In the genomic region with DNA sequence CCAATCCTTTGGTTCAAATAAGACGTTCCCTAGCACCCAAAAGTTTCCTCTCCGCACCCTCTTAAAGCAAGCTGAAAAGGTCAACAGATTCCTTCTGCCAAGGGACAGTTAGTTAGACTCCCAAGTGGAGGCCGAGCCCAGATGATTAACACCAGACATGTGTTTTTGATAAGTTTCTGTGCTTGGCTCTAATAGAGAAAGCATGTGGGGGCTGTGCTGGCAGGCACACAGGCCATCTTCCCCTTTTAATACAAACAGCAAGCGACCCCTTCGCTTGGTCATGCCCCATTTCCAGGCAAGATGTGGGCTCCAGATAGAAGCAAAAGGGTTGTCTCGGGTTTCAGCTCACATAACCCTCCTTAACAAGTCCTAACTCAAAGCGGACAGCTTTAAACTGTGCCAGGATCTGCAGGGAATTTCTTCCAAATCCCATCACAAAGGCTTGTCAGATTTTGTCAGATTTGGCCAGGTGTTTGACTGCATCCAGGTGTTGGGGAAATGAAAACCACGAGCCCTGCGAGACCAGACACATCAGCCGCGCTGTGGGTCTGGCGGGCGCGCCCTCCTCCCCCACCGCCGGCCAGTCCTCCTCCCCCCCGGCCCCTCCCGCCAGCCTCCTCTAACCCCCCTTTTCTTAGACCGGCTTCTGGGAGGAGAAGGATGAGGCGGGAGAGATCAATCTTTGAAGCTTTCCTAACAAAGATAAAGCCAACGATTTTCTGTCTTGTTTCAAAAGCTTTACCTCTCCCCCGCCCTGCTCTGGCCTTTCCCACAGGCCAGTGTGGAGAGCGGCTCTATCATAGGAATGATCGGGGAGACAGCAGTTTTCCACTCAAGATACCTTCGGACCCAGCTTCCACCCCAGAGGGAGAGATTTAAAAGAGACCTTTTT, we compare ENCODE assay signal across 8 cellular contexts. TPM values are rescaled to one million over a fixed set of nuclear protein-coding genes. Genes with fewer than 3 reads are reported as not detected.
DNase-seq lines count a peak whose midpoint lies in the region; FAIRE-seq and TF ChIP-seq lines count a peak whose summit lies in the region.

No MANE protein-coding gene starts in this region.

- no peak overlapping the region for H4K5ac ChIP-seq in H1 (ENCODE audit: insufficient read length, low read depth, low read length)

- peaks cover 12% of the 10 kb centered on the region; the same call in 1 of the 2 replicates for H3K23me2 ChIP-seq in H1 (ENCODE audit: low read depth, low read length)

- H3K27ac ChIP-seq in OCI-LY3 (ENCODE audit: low read length) (no peak overlapping the region), H1 (ENCODE audit: low read depth, low read length) (no peak overlapping the region), muscle layer of colon (ENCODE audit: low read depth, low read length) (peak overlapping the region; percentile 36)

- no peak for TF ChIP-seq EP300 in H1 (IDR thresholded peaks at IDR 0.05; ENCODE audit: borderline replicate concordance in 1 of 2, low read depth in 2 of 2, low read length in 2 of 2)

- H4K20me1 ChIP-seq in OCI-LY3 (ENCODE audit: insufficient read depth, low read length) (no peaks in the 10 kb centered on the region), H1 (replicated peaks in 1 of 2; ENCODE audit: control insufficient read depth in 1 of 2, insufficient read depth in 2 of 2, low read length in 2 of 2) (peaks cover 0 to 7% of the 10 kb centered on the region in 2 experiments)

- DNase-seq in GM12891 (ENCODE audit: insufficient read length, low spot score), result no peak
- peak in 1 of 2 experiments; percentile 60 for DNase-seq in H1 (ENCODE audit: low read depth in 1 of 2, low spot score in 2 of 2)
- DNase-seq in stimulated activated CD4-positive, alpha-beta T cell treated with anti-CD3 and anti-CD28 coated beads, Interleukin-4, amount 100 ng/mL, for 1 hour, result no peak
- DNase-seq in superior temporal gyrus (ENCODE audit: extremely low spot score), result no peak
- DNase-seq in NCI-H2227 (lab: John Stamatoyannopoulos, UW; ENCODE audit: unreplicated experiment), result no peak
- no peak for DNase-seq in SHP77 treated with DMSO at 0.1 percent for 48 hours (lab: John Stamatoyannopoulos, UW)

- no peak overlapping the region for H3K14ac ChIP-seq in H1 (ENCODE audit: insufficient read length)

- H3K4me1 ChIP-seq in OCI-LY3 (ENCODE audit: low read length) (peaks cover 36% of the 10 kb centered on the region), H1 (replicated peaks in 1 of 4; ENCODE audit: control insufficient read depth in 3 of 4, insufficient read depth in 4 of 4, low read length in 3 of 4) (peaks cover 11 to 33% (median 20%) of the 10 kb centered on the region in 4 experiments), muscle layer of colon (ENCODE audit: insufficient read depth, low read length) (peaks cover 37% of the 10 kb centered on the region)

- H3K79me1 ChIP-seq in H1 (ENCODE audit: low read depth, low read length), result no peaks in the 10 kb centered on the region

- H2BK20ac ChIP-seq in H1 (ENCODE audit: low read length), result peak overlapping the region; percentile 82

- H3K4ac ChIP-seq in H1 (replicated peaks; ENCODE audit: insufficient read length, low read depth, low read length), result peak overlapping the region; percentile 36

- no peak overlapping the region for H4K8ac ChIP-seq in H1 (ENCODE audit: extremely low read depth, insufficient read depth, low read length)

- H4K91ac ChIP-seq in H1 (replicated peaks; ENCODE audit: insufficient read length, low read length), result peak overlapping the region; percentile 75

- WGBS in H1 (ENCODE audit: extremely low coverage in 1 of 2, insufficient coverage in 1 of 2, insufficient read length in 1 of 2, insufficient replicate concordance in 2 of 2, low coverage in 1 of 2, low lambda C conversion rate in 2 of 2, missing lambda C conversion rate in 1 of 2), 2 experiments, result 16% methylated on average over 14 of the region's 25 CpGs; no CpG with 5 or more reads in 1 of the 2 experiments

- CTCF ChIA-PET in H1 (lab: Charles Lee; ENCODE audit: partially characterized antibody), result interaction anchor here (0.6 to 5.0 kb wide), 20 partner anchors 26 to 359 kb away, joined by 3 to 23 read pairs (median 4); no protein-coding TSS in a partner anchor

- POLR2A ChIA-PET in H1 (lab: Charles Lee; ENCODE audit: partially characterized antibody), result interaction anchor here (0.8 to 4.1 kb wide), 8 partner anchors 9 to 359 kb away, joined by 3 to 19 read pairs (median 4); no protein-coding TSS in a partner anchor

- H3K27me3 ChIP-seq in OCI-LY3 (ENCODE audit: low read depth, low read length) (peaks cover 34% of the 10 kb centered on the region), H1 (replicated peaks in 1 of 4; ENCODE audit: control insufficient read depth in 3 of 4, extremely low read depth in 1 of 4, insufficient read depth in 3 of 4, low read length in 3 of 4) (peaks cover 0 to 13% (median 7%) of the 10 kb centered on the region in 4 experiments; a peak in 3 of 7 replicates), muscle layer of colon (ENCODE audit: control insufficient read depth in 1 of 2, insufficient read depth in 2 of 2, low read length in 2 of 2) (no peaks in the 10 kb centered on the region)

- H3K79me2 ChIP-seq in OCI-LY3 (ENCODE audit: low read length) (no peaks in the 10 kb centered on the region), H1 (ENCODE audit: control insufficient read depth in 1 of 2, insufficient read depth in 2 of 2, low read length in 2 of 2) (peaks cover 0 to 15% of the 10 kb centered on the region in 2 experiments; a peak in 2 of 4 replicates)

- H3K4me3 ChIP-seq in OCI-LY3 (ENCODE audit: low read length) (no peak overlapping the region), H1 (ENCODE audit: extremely low read depth in 1 of 4, insufficient read depth in 2 of 4, low read depth in 3 of 4, low read length in 4 of 4) (peak overlapping the region in 3 of 4 experiments; percentile 5 to 73 (median 6); a peak in 4 of 8 replicates), muscle layer of colon (ENCODE audit: low read depth in 1 of 2, low read length in 2 of 2) (peak overlapping the region in 1 of 2 donors; percentile 33)

- H3K23ac ChIP-seq in H1 (ENCODE audit: insufficient read length), result no peak overlapping the region

- TF ChIP-seq CTCF in OCI-LY3 (IDR thresholded peaks at IDR 0.05; ENCODE audit: low read depth, low read length), result no peak
- TF ChIP-seq CTCF in H1 (IDR thresholded peaks at IDR 0.05; ENCODE audit: control extremely low read depth in 1 of 3, insufficient read depth in 1 of 3, low read depth in 1 of 3, low read length in 3 of 3), result no peak

- H2BK120ac ChIP-seq in H1 (replicated peaks; ENCODE audit: low read depth, low read length), result peak overlapping the region; percentile 98

- H2AK5ac ChIP-seq in H1 (ENCODE audit: low read depth, low read length), result peak overlapping the region; percentile 29; the same call in 1 of the 2 replicates

- H2BK12ac ChIP-seq in H1 (ENCODE audit: low read depth, low read length), result peak overlapping the region; percentile 98

- H3K9me3 ChIP-seq in OCI-LY3 (ENCODE audit: insufficient read depth, low read length) (no peaks in the 10 kb centered on the region), H1 (ENCODE audit: insufficient read depth in 2 of 2, low read depth in 1 of 2, low read length in 1 of 2) (no peaks in the 10 kb centered on the region), muscle layer of colon (ENCODE audit: low read length) (no peaks in the 10 kb centered on the region)

- H2AFZ ChIP-seq in OCI-LY3 (ENCODE audit: low read depth, low read length) (no peak overlapping the region), H1 (ENCODE audit: low read length) (no peak overlapping the region)

- peak overlapping the region; percentile 88; the same call in 1 of the 2 replicates for H2BK5ac ChIP-seq in H1 (ENCODE audit: low read depth, low read length)

- peak overlapping the region; percentile 6; the same call in 1 of the 2 replicates for H3K4me2 ChIP-seq in OCI-LY3 (ENCODE audit: low read length)
- H3K4me2 ChIP-seq in H1 (ENCODE audit: insufficient read depth in 1 of 2, low read depth in 2 of 2, low read length in 2 of 2), result peak overlapping the region; percentile 51 to 86

- FAIRE-seq in GM12891 (lab: Jason Lieb, UNC) (no peak), H1 (lab: Jason Lieb, UNC) (no peak)

- TF ChIP-seq POLR2A in GM12891 (IDR thresholded peaks at IDR 0.05; ENCODE audit: low read depth, low read length), result no peak
- TF ChIP-seq POLR2A in H1 (IDR thresholded peaks at IDR 0.05; ENCODE audit: control extremely low read depth in 1 of 2, low read depth in 2 of 2, low read length in 2 of 2), result no peak

- no peak for TF ChIP-seq RAD21 in H1 (IDR thresholded peaks at IDR 0.05 in 1 of 2, conservative IDR thresholded peaks at IDR 0.05 in 1 of 2; ENCODE audit: low read depth in 2 of 2, low read length in 2 of 2)

- H3K36me3 ChIP-seq in OCI-LY3 (replicated peaks; ENCODE audit: low read depth, low read length) (no peaks in the 10 kb centered on the region), H1 (ENCODE audit: control insufficient read depth in 2 of 4, insufficient read depth in 4 of 4, low read length in 3 of 4) (peaks cover 0 to 7% (median 2%) of the 10 kb centered on the region in 4 experiments; a peak in 2 of 8 replicates), muscle layer of colon (ENCODE audit: insufficient read depth, low read length) (no peaks in the 10 kb centered on the region)

- no peak overlapping the region for H2BK15ac ChIP-seq in H1 (ENCODE audit: low read length)

- peak overlapping the region; percentile 68 for H3K18ac ChIP-seq in H1 (ENCODE audit: extremely low read depth, low read length)

- no peak overlapping the region for H3K56ac ChIP-seq in H1 (replicated peaks; ENCODE audit: insufficient read length, low read depth, low read length)

- H3K9ac ChIP-seq in OCI-LY3 (ENCODE audit: low read length) (no peak overlapping the region), H1 (replicated peaks in 1 of 4; ENCODE audit: extremely low read depth in 1 of 4, low read depth in 3 of 4, low read length in 3 of 4) (no peak overlapping the region), muscle layer of colon (ENCODE audit: low read length) (no peak overlapping the region)

TF ChIP-seq in GM12891, 5 proteins besides CTCF, POLR2A, EP300 and RAD21 (continues in another document):
- TF ChIP-seq TAF1 (IDR thresholded peaks at IDR 0.05; ENCODE audit: low read depth, low read length) (no peak), POLR2AphosphoS5 (IDR thresholded peaks at IDR 0.05; ENCODE audit: low read depth, low read length) (peak; percentile 29; the same call in 1 of the 2 replicates)

TF ChIP-seq in H1, 55 proteins besides CTCF, POLR2A, EP300 and RAD21 (continues in another document):
- TF ChIP-seq ASH2L (IDR thresholded peaks at IDR 0.05; ENCODE audit: low read length) (peak; percentile 49), BRCA1 (IDR thresholded peaks at IDR 0.05; ENCODE audit: low read depth, low read length) (no peak)

RNA-seq across cellular contexts. Expression of gene HES1, which starts 3.4 kb away (rescaled TPM):
- 10.6 TPM for polyA plus RNA-seq in GM12891 (2012; ENCODE audit: low read depth, missing spikeins)
- total RNA-seq in H1 (2021; fragmentation: NEBNext Ultra II Directional; extraction: Animal tissue kit (Norgen Biotek cat#: 25700)), result 12.2 and 12.9 TPM in 2 replicates
- 7.9 and 9.9 TPM in 2 replicates for polyA plus RNA-seq in H1 (2011; rRNA removed)
- polyA plus RNA-seq in H1 (2011; cell fraction: cytosol; rRNA removed), result 8.8 TPM
- polyA plus RNA-seq in H1 (2011; cell fraction: nucleus; rRNA removed), result 12.0 TPM
- 9.3 to 13.8 TPM (median 11.0 TPM) in 4 replicates for polyA plus RNA-seq in H1 (2012, experiment 1 of 2)
- 14.2 TPM for polyA plus RNA-seq in H1 (2012, experiment 2 of 2)
- 16.5 TPM for polyA plus RNA-seq in H1 (2013, experiment 1 of 2)
- polyA plus RNA-seq in H1 (2013, experiment 2 of 2), result 15.9 TPM
- 4.8 and 5.7 TPM in 2 replicates for polyA minus RNA-seq in H1 (2011; rRNA and poly(A)+ RNA removed)
- 17.6 TPM for polyA minus RNA-seq in H1 (2011; cell fraction: cytosol; rRNA and poly(A)+ RNA removed)
- polyA minus RNA-seq in H1 (2011; cell fraction: nucleus; rRNA and poly(A)+ RNA removed), result 18.8 TPM
